In the genomic region with DNA sequence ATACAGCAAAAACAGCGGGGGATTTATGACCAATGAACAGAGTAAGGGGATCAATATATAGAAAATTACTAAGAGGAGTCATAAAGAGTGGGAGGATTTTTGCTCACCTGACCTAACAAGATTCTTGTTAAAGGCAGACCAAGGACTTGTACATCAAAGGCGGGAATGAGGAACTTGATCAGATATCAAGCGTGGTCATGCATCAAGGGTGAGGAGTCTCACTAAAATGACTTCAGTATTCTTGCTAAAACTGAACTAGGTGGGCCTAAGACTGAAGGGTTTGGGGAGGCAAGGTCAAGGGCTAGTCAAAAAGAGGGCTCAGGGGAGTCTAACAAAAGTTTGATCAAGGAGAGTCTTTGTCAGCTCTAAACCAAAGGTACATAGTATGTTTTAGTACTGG, we compare ENCODE assay signal across 1 cellular context.
TF ChIP-seq lines count a peak whose summit lies in the region.

No MANE protein-coding gene starts in this region.

TF ChIP-seq in K562, 482 proteins besides CTCF, POLR2A, EP300 and RAD21:
- TF ChIP-seq CREM (IDR thresholded peaks at IDR 0.05; ENCODE audit: low read depth) = 0 out of 2 replicates have a peak, but pooled peaks have one; percentile 3
- peak; percentile 15; the same call in 1 of the 2 replicates for TF ChIP-seq ARID1B (IDR thresholded peaks at IDR 0.05)
- TF ChIP-seq ESRRA (IDR thresholded peaks at IDR 0.05; ENCODE audit: borderline replicate concordance, low read depth) = 0 out of 2 replicates have a peak, but pooled peaks have one; percentile 23
- TF ChIP-seq MEF2D (tag; conservative IDR thresholded peaks at IDR 0.05; ENCODE audit: low read depth) = no peak
- peak; percentile 26; the same call in 1 of the 2 replicates for TF ChIP-seq TEAD4 (IDR thresholded peaks at IDR 0.05; ENCODE audit: low read length)
- no peak for TF ChIP-seq TEAD4 (CRISPR knock-in tag; IDR thresholded peaks at IDR 0.05; ENCODE audit: borderline replicate concordance)
- TF ChIP-seq SMARCA4 (IDR thresholded peaks at IDR 0.05) = 0 out of 2 replicates have a peak, but pooled peaks have one; percentile 47
- TF ChIP-seq TCF7L2 (IDR thresholded peaks at IDR 0.05; ENCODE audit: low read depth, low read length) = peak; percentile 42; the same call in 1 of the 2 replicates
- 0 out of 2 replicates have a peak, but pooled peaks have one; percentile 1 for TF ChIP-seq NFE2 (IDR thresholded peaks at IDR 0.05; ENCODE audit: low read depth)
- TF ChIP-seq IRF2 (CRISPR knock-in tag; IDR thresholded peaks at IDR 0.05) = no peak
- TF ChIP-seq, protein P1, sequence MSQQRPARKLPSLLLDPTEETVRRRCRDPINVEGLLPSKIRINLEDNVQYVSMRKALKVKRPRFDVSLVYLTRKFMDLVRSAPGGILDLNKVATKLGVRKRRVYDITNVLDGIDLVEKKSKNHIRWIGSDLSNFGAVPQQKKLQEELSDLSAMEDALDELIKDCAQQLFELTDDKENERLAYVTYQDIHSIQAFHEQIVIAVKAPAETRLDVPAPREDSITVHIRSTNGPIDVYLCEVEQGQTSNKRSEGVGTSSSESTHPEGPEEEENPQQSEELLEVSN (IDR thresholded peaks at IDR 0.05; ENCODE audit: borderline replicate concordance in 1 of 2, extremely low read depth in 1 of 2, insufficient read depth in 1 of 2, insufficient read length in 1 of 2, low read depth in 1 of 2, low read length in 1 of 2, poor library complexity in 1 of 2, severe bottlenecking in 1 of 2) = peak; percentile 31 to 54
- peak; percentile 85; the same call in 1 of the 2 replicates for TF ChIP-seq TCF7 (IDR thresholded peaks at IDR 0.05; ENCODE audit: borderline replicate concordance)
- TF ChIP-seq KAT7 (CRISPR knock-in tag; IDR thresholded peaks at IDR 0.05; ENCODE audit: borderline replicate concordance) = 0 out of 2 replicates have a peak, but pooled peaks have one; percentile 22
- no peak for TF ChIP-seq HNRNPK (IDR thresholded peaks at IDR 0.05; ENCODE audit: low read depth, low read length, poor library complexity, severe bottlenecking)
- 0 out of 2 replicates have a peak, but pooled peaks have one; percentile 44 for TF ChIP-seq DPF2 (IDR thresholded peaks at IDR 0.05)
- 0 out of 2 replicates have a peak, but pooled peaks have one; percentile 51 for TF ChIP-seq MTA3 (IDR thresholded peaks at IDR 0.05; ENCODE audit: borderline replicate concordance)
- TF ChIP-seq LEF1 (IDR thresholded peaks at IDR 0.05) = peak; percentile 72; the same call in 1 of the 2 replicates
- TF ChIP-seq, protein P2, sequence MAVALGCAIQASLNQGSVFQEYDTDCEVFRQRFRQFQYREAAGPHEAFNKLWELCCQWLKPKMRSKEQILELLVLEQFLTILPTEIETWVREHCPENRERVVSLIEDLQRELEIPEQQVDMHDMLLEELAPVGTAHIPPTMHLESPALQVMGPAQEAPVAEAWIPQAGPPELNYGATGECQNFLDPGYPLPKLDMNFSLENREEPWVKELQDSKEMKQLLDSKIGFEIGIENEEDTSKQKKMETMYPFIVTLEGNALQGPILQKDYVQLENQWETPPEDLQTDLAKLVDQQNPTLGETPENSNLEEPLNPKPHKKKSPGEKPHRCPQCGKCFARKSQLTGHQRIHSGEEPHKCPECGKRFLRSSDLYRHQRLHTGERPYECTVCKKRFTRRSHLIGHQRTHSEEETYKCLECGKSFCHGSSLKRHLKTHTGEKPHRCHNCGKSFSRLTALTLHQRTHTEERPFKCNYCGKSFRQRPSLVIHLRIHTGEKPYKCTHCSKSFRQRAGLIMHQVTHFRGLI (CRISPR knock-in tag; IDR thresholded peaks at IDR 0.05) = no peak
- no peak for TF ChIP-seq CTBP1 (IDR thresholded peaks at IDR 0.05; ENCODE audit: borderline replicate concordance)
- 0 out of 2 replicates have a peak, but pooled peaks have one; percentile 18 for TF ChIP-seq SOX6 (IDR thresholded peaks at IDR 0.05)
- TF ChIP-seq L3MBTL2 (IDR thresholded peaks at IDR 0.05) = peak; percentile 53; the same call in 1 of the 2 replicates
